In the genomic region with DNA sequence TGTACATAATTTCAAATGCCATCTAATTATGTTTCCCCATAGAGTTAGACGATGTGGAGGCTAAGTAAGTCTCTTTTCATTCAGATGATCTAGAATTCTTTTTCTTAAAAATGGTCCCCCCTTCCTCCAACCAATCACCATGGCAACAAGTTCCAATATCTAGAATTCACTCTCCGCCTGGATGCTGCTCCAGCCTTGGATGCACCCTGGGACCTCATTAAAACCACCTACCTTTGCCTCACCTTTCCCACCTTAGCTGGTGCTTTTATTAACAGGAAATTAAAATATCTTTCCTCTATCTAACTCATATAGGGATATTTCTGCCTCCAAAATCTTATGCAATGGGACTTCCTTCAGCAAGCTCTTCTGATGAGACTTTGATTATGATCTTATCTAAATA, we compare ENCODE assay signal across 10 cellular contexts. TPM values are rescaled to one million over a fixed set of nuclear protein-coding genes. Genes with fewer than 3 reads are reported as not detected.
"Had no signal": no experiment of that assay in that cellular context is flagged by ENCODE, and none has a peak within 500 bp of the region (broad histone marks: within the 10 kb centered on the region; RNA-seq: fewer than 3 reads in every experiment).

No MANE protein-coding gene starts in this region.

- H3K9ac ChIP-seq: KMS-11 had no signal

- H3K4me2 ChIP-seq: KMS-11 had no signal

- H3K27ac ChIP-seq: HL-60, KMS-11 had no signal

- DNase-seq: IMR-90, KBM-7, KG1 had no signal

- FAIRE-seq: HepG2, HTR-8/SVneo had no signal

- ATAC-seq: HepG2 had no signal

RNA-seq across cellular contexts. Expression of a gene that starts 49.0 kb away (rescaled TPM):
- total RNA-seq: HepG2, HT-29, HT1080, IMR-90 had no signal
- polyA plus RNA-seq: HepG2, IgD-negative memory B cell, IMR-90 had no signal
